1 cellular context compared by ENCODE assay signal in the genomic region with DNA sequence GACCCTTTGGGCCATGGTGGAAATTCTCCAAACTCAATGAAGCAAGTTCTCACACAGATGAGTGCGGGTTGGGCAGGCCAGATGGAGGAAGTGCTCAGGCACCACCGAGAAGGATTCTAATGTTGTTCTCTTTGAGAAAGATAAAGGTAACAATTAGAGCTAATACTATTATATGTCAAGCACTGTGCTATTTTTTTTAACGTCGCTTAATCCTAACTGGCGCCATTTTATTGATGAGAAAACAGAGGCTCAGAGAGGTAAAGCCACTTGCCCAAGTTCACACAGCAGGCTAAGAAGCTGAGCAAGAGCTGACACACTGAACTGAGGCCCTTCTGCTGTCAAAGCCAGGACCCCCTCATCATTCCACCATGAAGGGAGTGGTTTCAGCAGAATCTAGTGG.
A peak's percentile ranks its signal among the peaks of the same experiment; 100 is the strongest.
TF ChIP-seq lines count a peak whose summit lies in the region.

No MANE protein-coding gene starts in this region.

TF ChIP-seq in K562, 482 proteins besides CTCF, POLR2A, EP300 and RAD21 (continued from another document):
- TF ChIP-seq PTBP1 (IDR thresholded peaks at IDR 0.05; ENCODE audit: low read depth, low read length), result peak; percentile 77; the same call in 1 of the 2 replicates
- TF ChIP-seq YY1 (IDR thresholded peaks at IDR 0.05; ENCODE audit: borderline replicate concordance in 1 of 3, control insufficient read depth in 1 of 3, extremely low read depth in 1 of 3, insufficient read depth in 3 of 3, insufficient read length in 1 of 3, insufficient replicate concordance in 2 of 3, low read depth in 1 of 3, low read length in 2 of 3), result peak in 1 of 3 experiments; percentile 26
- TF ChIP-seq ZFP36 (IDR thresholded peaks at IDR 0.05; ENCODE audit: low read depth, low read length, partially characterized antibody), result peak; percentile 90
- no peak for TF ChIP-seq OTX1 (CRISPR knock-in tag; IDR thresholded peaks at IDR 0.05)
- TF ChIP-seq SMARCA5 (IDR thresholded peaks at IDR 0.05), result 0 out of 2 replicates have a peak, but pooled peaks have one; percentile 50
- TF ChIP-seq, protein P1, sequence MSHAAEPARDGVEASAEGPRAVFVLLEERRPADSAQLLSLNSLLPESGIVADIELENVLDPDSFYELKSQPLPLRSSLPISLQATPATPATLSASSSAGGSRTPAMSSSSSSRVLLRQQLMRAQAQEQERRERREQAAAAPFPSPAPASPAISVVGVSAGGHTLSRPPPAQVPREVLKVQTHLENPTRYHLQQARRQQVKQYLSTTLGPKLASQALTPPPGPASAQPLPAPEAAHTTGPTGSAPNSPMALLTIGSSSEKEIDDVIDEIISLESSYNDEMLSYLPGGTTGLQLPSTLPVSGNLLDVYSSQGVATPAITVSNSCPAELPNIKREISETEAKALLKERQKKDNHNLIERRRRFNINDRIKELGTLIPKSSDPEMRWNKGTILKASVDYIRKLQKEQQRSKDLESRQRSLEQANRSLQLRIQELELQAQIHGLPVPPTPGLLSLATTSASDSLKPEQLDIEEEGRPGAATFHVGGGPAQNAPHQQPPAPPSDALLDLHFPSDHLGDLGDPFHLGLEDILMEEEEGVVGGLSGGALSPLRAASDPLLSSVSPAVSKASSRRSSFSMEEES (CRISPR knock-in tag; IDR thresholded peaks at IDR 0.05), result no peak
- TF ChIP-seq, protein P2, sequence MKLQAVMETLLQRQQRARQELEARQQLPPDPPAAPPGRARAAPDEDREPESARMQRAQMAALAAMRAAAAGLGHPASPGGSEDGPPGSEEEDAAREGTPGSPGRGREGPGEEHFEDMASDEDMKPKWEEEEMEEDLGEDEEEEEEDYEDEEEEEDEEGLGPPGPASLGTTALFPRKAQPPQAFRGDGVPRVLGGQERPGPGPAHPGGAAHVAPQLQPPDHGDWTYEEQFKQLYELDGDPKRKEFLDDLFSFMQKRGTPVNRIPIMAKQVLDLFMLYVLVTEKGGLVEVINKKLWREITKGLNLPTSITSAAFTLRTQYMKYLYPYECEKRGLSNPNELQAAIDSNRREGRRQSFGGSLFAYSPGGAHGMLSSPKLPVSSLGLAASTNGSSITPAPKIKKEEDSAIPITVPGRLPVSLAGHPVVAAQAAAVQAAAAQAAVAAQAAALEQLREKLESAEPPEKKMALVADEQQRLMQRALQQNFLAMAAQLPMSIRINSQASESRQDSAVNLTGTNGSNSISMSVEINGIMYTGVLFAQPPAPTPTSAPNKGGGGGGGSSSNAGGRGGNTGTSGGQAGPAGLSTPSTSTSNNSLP (IDR thresholded peaks at IDR 0.05; ENCODE audit: borderline replicate concordance, low read depth, low read length), result no peak
- peak; percentile 50 to 69; a peak in 3 of 4 replicates for TF ChIP-seq KDM1A (IDR thresholded peaks at IDR 0.05)
- 0 out of 2 replicates have a peak, but pooled peaks have one; percentile 53 for TF ChIP-seq ADNP (tag; IDR thresholded peaks at IDR 0.05)
